In genomic region chr2:38045811-38046210, GRCh38 we compare ENCODE assay signal across 28 cellular contexts.
"Had no signal": no experiment of that assay in that cellular context is flagged by ENCODE, and none has a peak within 500 bp of the region (broad histone marks: within the 10 kb centered on the region; RNA-seq: fewer than 3 reads in every experiment).

No MANE protein-coding gene starts in this region.

- H3K27me3 ChIP-seq: colonic mucosa, esophagus muscularis mucosa, sigmoid colon, suprapubic skin, transverse colon, upper lobe of right lung, uterus had no signal

- H3K4me1 ChIP-seq: colonic mucosa, esophagus muscularis mucosa, heart right ventricle, psoas muscle, sigmoid colon, spleen, suprapubic skin, transverse colon, upper lobe of right lung, uterus had no signal

- FAIRE-seq: keratinocyte had no signal

- H3K27ac ChIP-seq: colonic mucosa, esophagus muscularis mucosa, heart right ventricle, psoas muscle, sigmoid colon, spleen, suprapubic skin, transverse colon, upper lobe of right lung, uterus had no signal

- H3K4me3 ChIP-seq: colonic mucosa, esophagus muscularis mucosa, heart right ventricle, lung, psoas muscle, sigmoid colon, spleen, suprapubic skin, transverse colon, upper lobe of right lung, uterus had no signal

- H3K36me3 ChIP-seq: colonic mucosa, esophagus muscularis mucosa, heart right ventricle, sigmoid colon, spleen, suprapubic skin, transverse colon, upper lobe of right lung, uterus had no signal

- H3K9me3 ChIP-seq: colonic mucosa, esophagus muscularis mucosa, psoas muscle, sigmoid colon, suprapubic skin, upper lobe of right lung, uterus had no signal

- ATAC-seq: heart right ventricle; left lobe of liver; naive thymus-derived CD4-positive, alpha-beta T cell; psoas muscle; right cardiac atrium; stimulated activated naive B cell treated with anti-CD40 and anti-IgM and Interleukin-4, amounts not matched to agents 10 μg/mL and 1 μg/mL and 100 μg/mL, for 72 hours; stimulated activated naive CD8-positive, alpha-beta T cell treated with anti-CD3 and anti-CD28 coated beads, Interleukin-15, amount 100 ng/mL, for 72 hours; upper lobe of right lung had no signal

- DNase-seq: colonic mucosa; effector CD8-positive, alpha-beta T cell; endodermal cell; foreskin melanocyte; glutamatergic neuron; heart right ventricle; hippocampal formation; mesendoderm; midbrain; naive thymus-derived CD4-positive, alpha-beta T cell; nephron progenitor cell; nucleus accumbens; posterior cingulate gyrus; psoas muscle; right cardiac atrium; sigmoid colon; spleen; stimulated activated CD4-positive, alpha-beta T cell treated with anti-CD3 and anti-CD28 coated beads, Interleukin-2, amount 100 ng/mL, for 48 hours; stimulated activated naive B cell treated with anti-CD40 and anti-IgM and Interleukin-4, amounts not matched to agents 10 μg/mL and 1 μg/mL and 100 μg/mL, for 72 hours; stimulated activated naive CD8-positive, alpha-beta T cell treated with anti-CD3 and anti-CD28 coated beads, Interleukin-15, amount 100 ng/mL, for 72 hours; transverse colon; upper lobe of right lung; uterus had no signal
